13 cellular contexts compared by ENCODE assay signal in genomic region chr1:32454726-32455125, GRCh38. TPM values are rescaled to one million over a fixed set of nuclear protein-coding genes. Genes with fewer than 3 reads are reported as not detected.
DNase-seq lines count a peak whose midpoint lies in the region; ATAC-seq and TF ChIP-seq lines count a peak whose summit lies in the region.
"Had no signal": no experiment of that assay in that cellular context is flagged by ENCODE, and none has a peak within 500 bp of the region (broad histone marks: within the 10 kb centered on the region; RNA-seq: fewer than 3 reads in every experiment).

No MANE protein-coding gene starts in this region.

- H3K4me3 Mint-ChIP-seq in CD4-positive, alpha-beta T cell = no peak overlapping the region

- H3K14ac ChIP-seq in mesenchymal stem cell (ENCODE audit: low read length in 2 of 2) = no peak overlapping the region

- no peak overlapping the region for H3K4me2 ChIP-seq in mesenchymal stem cell (ENCODE audit: low read length, poor library complexity, severe bottlenecking)

- WGBS in mesenchymal stem cell = 68% methylated on average over 1 of the region's 1 CpG

- H3K4me3 ChIP-seq in mesenchymal stem cell (ENCODE audit: insufficient read depth in 1 of 2, low read depth in 1 of 2, low read length in 2 of 2) = no peak overlapping the region
- H3K4me3 ChIP-seq: thyroid gland had no signal

- no peak overlapping the region for H3K9ac ChIP-seq in mesenchymal stem cell (ENCODE audit: low read length)

- H2AK5ac ChIP-seq in mesenchymal stem cell (ENCODE audit: low read length, severe bottlenecking) = no peak overlapping the region

- no peaks in the 10 kb centered on the region for H3K36me3 ChIP-seq in mesenchymal stem cell (ENCODE audit: control insufficient read depth in 1 of 2, insufficient read depth in 2 of 2, low read depth in 1 of 2, low read length in 2 of 2)
- H3K36me3 ChIP-seq: neutrophil, thyroid gland had no signal

- H3K27ac ChIP-seq in CD4-positive, alpha-beta T cell (ENCODE audit: low read depth, low read length) = no peak overlapping the region
- no peak overlapping the region for H3K27ac ChIP-seq in mesenchymal stem cell (ENCODE audit: low read length, poor library complexity, severe bottlenecking)
- H3K27ac ChIP-seq: HL-60, neutrophil, thyroid gland had no signal

- H2BK15ac ChIP-seq in mesenchymal stem cell (ENCODE audit: low read depth, poor library complexity, severe bottlenecking) = no peak overlapping the region

- no peak overlapping the region for H2BK120ac ChIP-seq in mesenchymal stem cell (ENCODE audit: low read depth, low read length)

- no peak overlapping the region for H4K8ac ChIP-seq in mesenchymal stem cell (ENCODE audit: low read length)

- no peaks in the 10 kb centered on the region for H3K79me1 ChIP-seq in mesenchymal stem cell (replicated peaks; ENCODE audit: low read length, poor library complexity, severe bottlenecking)

- H3K4me1 Mint-ChIP-seq in CD4-positive, alpha-beta T cell (ENCODE audit: low read depth) = no peaks in the 10 kb centered on the region

- no peak overlapping the region for H2AFZ ChIP-seq in mesenchymal stem cell (ENCODE audit: low read depth, low read length)

- H2BK5ac ChIP-seq in mesenchymal stem cell (ENCODE audit: low read depth, low read length, poor library complexity, severe bottlenecking) = no peak overlapping the region

- peaks cover 10% of the 10 kb centered on the region for H3K9me3 Mint-ChIP-seq in CD4-positive, alpha-beta T cell

- no peak overlapping the region for H4K91ac ChIP-seq in mesenchymal stem cell (ENCODE audit: low read length)

- no peak overlapping the region for H3K4ac ChIP-seq in mesenchymal stem cell (ENCODE audit: low read depth in 1 of 2, low read length in 2 of 2)

- no peak for TF ChIP-seq CTCF in CD4-positive, alpha-beta T cell (IDR thresholded peaks at IDR 0.05)

- H3K27me3 ChIP-seq in CD4-positive, alpha-beta T cell (ENCODE audit: control insufficient read depth, insufficient read depth, low read length) = no peaks in the 10 kb centered on the region
- H3K27me3 ChIP-seq in mesenchymal stem cell (ENCODE audit: control insufficient read depth in 1 of 2, insufficient read depth in 1 of 2, low read length in 2 of 2) = peaks cover 0 to 15% of the 10 kb centered on the region in 2 experiments
- H3K27me3 ChIP-seq: thyroid gland had no signal

- DNase-seq in A172 (ENCODE audit: low spot score) (peak; percentile 16), M059J (ENCODE audit: low read depth) (peak; percentile 47), RPMI8226 (peak; percentile 20), left cardiac atrium (peak; percentile 68), cerebellum (ENCODE audit: low spot score) (no peak), hepatic stellate cell (ENCODE audit: low spot score) (no peak), mesenchymal stem cell (no peak)
- no peak for DNase-seq in CD4-positive, alpha-beta T cell
- DNase-seq: activated CD8-positive, alpha-beta memory T cell treated with anti-CD3 and anti-CD28 coated beads for 24 hours; NCI-H2171 had no signal

- no peak overlapping the region for H3K18ac ChIP-seq in mesenchymal stem cell (ENCODE audit: low read depth in 1 of 2, low read length in 2 of 2)

- peaks cover 28% of the 10 kb centered on the region for H3K27me3 Mint-ChIP-seq in CD4-positive, alpha-beta T cell

- no peaks in the 10 kb centered on the region for H3K4me1 ChIP-seq in mesenchymal stem cell (ENCODE audit: control insufficient read depth, insufficient read depth, low read depth, low read length)
- H3K4me1 ChIP-seq: thyroid gland had no signal

- POLR2A ChIA-PET in CD4-positive, alpha-beta T cell (lab: Charles Lee) = no interaction called here

- H3K36me3 Mint-ChIP-seq in CD4-positive, alpha-beta T cell (ENCODE audit: low read depth) = no peaks in the 10 kb centered on the region

- peak; percentile 30 to 39 for ATAC-seq in left cardiac atrium
- no peak for ATAC-seq in CD4-positive, alpha-beta T cell (ENCODE audit: poor library complexity)

- H3K23ac ChIP-seq in mesenchymal stem cell (ENCODE audit: low read length in 2 of 2) = no peak overlapping the region

- CTCF ChIA-PET in CD4-positive, alpha-beta T cell (lab: Charles Lee) = no interaction called here

- no peak overlapping the region for H2BK12ac ChIP-seq in mesenchymal stem cell (ENCODE audit: low read length in 2 of 2)

- H3K9me3 ChIP-seq in CD4-positive, alpha-beta T cell (ENCODE audit: control insufficient read depth, low read length) = peaks cover 12% of the 10 kb centered on the region
- peaks cover 19% of the 10 kb centered on the region for H3K9me3 ChIP-seq in mesenchymal stem cell (ENCODE audit: control insufficient read depth, low read length)
- H3K9me3 ChIP-seq: thyroid gland had no signal

- intact Hi-C loops in left cardiac atrium (cut with DNase I) = loop anchor here (10.0 kb wide), 2 partner anchors 60 to 170 kb away; no protein-coding TSS in a partner anchor
- intact Hi-C loops in CD4-positive, alpha-beta T cell (cut with DNase I, micrococcal nuclease) = no loop called here

- no peak overlapping the region for H3K27ac Mint-ChIP-seq in CD4-positive, alpha-beta T cell

RNA-seq across cellular contexts. Expression of gene ZBTB8B, which starts 10.1 kb away (rescaled TPM):
- 0.02 and 0.07 TPM in 2 replicates for total RNA-seq in A172 (2014; rRNA removed; shearing (Covaris generic))
- 0.02 and 0.32 TPM in 2 replicates for total RNA-seq in M059J (2014; rRNA removed; shearing (Covaris generic))
- total RNA-seq in left cardiac atrium = under 1 TPM in 1 of 2 donors, not detected in 1; 0.03 TPM
- total RNA-seq in cerebellum = 17.5 TPM
- total RNA-seq in CD4-positive, alpha-beta T cell = not detected
- under 0.01 TPM for polyA plus RNA-seq in mesenchymal stem cell (2013, experiment 1 of 2)
- polyA plus RNA-seq in mesenchymal stem cell (2013, experiment 2 of 2) = under 0.01 TPM

Comparison
In these comparisons a context has a peak if more than half of its experiments do, and no peak if none do; other contexts are left out.
1. DNase-seq: peak in A172 (single experiment), M059J (single experiment), RPMI8226 (single experiment) and left cardiac atrium (single experiment); none in cerebellum (single experiment), CD4-positive, alpha-beta T cell (0 of 10), hepatic stellate cell (single experiment) and mesenchymal stem cell (single experiment).
2. RNA of gene ZBTB8B, which starts 10.1 kb away (total RNA-seq): 17.5 TPM in cerebellum (single experiment); 0.02 to 0.32 TPM in M059J, 0.02 to 0.07 TPM in A172, 0.03 TPM in left cardiac atrium and not detected in CD4-positive, alpha-beta T cell; every median in the first group is over 10 times any median in the second.
3. intact Hi-C loops: an anchor here in left cardiac atrium (10.0 kb wide); none called in CD4-positive, alpha-beta T cell.